8 cellular contexts compared by ENCODE assay signal in the genomic region with DNA sequence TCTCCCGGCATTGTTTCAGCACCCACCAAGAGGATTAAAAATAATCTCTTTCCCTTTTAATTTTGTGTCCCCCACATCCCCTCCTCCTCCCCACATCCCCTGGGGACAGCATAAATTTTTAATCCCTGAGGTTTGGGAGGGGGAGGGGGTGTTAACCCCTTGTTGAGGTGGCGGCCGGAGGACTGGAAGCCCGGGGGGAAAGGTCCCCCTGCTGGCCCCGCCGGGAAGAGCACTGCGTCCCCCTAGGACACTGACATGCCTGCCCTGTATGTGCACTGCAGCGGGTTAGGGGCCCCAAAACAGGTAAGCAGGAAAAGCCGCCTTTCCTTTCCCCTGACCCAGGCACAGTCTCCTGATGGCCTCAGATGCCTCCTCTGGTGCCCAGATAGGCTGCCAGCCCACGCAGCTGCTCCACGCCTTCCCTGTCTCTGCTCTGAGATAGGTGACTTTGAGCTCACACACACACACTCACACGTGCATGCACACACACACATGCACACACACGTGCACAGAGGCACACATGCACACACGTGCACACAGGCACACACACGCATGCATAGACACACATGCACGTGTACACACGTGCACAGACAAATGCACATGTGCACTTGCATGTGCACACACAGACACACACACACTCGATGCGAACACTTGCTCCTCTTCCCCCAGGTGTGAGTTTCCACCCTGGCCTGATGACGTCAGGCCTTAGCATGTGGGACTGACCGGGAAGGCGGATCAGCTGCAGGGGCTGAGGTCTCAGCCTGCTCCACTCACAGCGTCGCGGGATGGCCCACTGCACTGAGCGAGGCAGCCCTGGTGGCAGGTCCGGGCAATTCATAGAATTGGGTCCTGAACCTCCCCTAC. TPM values are rescaled to one million over a fixed set of nuclear protein-coding genes. Genes with fewer than 3 reads are reported as not detected.
DNase-seq lines count a peak whose midpoint lies in the region; ATAC-seq and TF ChIP-seq lines count a peak whose summit lies in the region.

No MANE protein-coding gene starts in this region.

- ATAC-seq in activated CD8-positive, alpha-beta memory T cell treated with anti-CD3 and anti-CD28 coated beads, Interleukin-2, amount 10 ng/mL, durations not matched to agents 7 days and 5 days = peak; percentile 42

- CTCF ChIA-PET in activated CD8-positive, alpha-beta memory T cell treated with anti-CD3 and anti-CD28 coated beads, Interleukin-2, amount 10 ng/mL, durations not matched to agents 7 days and 5 days (lab: Charles Lee) = interaction anchor here (0.9 to 1.5 kb wide), 3 partner anchors 12 to 154 kb away, joined by 3 read pairs; partner anchors contain the start of gene CNPY1

- peak; percentile 71 for TF ChIP-seq CTCF in Loucy (conservative IDR thresholded peaks at IDR 0.05; ENCODE audit: low read length)

- peaks cover 60% of the 10 kb centered on the region for H3K27me3 Mint-ChIP-seq in activated CD8-positive, alpha-beta memory T cell treated with anti-CD3 and anti-CD28 coated beads, Interleukin-2, amount 10 ng/mL, durations not matched to agents 7 days and 5 days

- no peak overlapping the region for H3K4me2 ChIP-seq in Loucy (ENCODE audit: low read depth, low read length, poor library complexity, severe bottlenecking)

- no peaks in the 10 kb centered on the region for H3K9me3 ChIP-seq in Loucy (ENCODE audit: insufficient read depth, low read depth, low read length)

- peak; percentile 64 for DNase-seq in activated effector memory CD4-positive, alpha-beta T cell treated with anti-CD3 and anti-CD28 coated beads, Interleukin-2, amount 50 U/mL, for 16 hours
- no peak for DNase-seq in activated effector memory CD4-positive, alpha-beta T cell treated with Interleukin-2 at 50 U/mL for 16 hours
- DNase-seq in activated CD8-positive, alpha-beta memory T cell treated with anti-CD3 and anti-CD28 coated beads, Interleukin-2, amount 10 ng/mL, durations not matched to agents 7 days and 5 days = peak; percentile 46
- peak; percentile 58 for DNase-seq in hepatic stellate cell (ENCODE audit: low spot score)
- peak; percentile 16 to 20 for DNase-seq in stimulated activated CD4-positive, alpha-beta T cell treated with anti-CD3 and anti-CD28 coated beads, Interleukin-15, amount 100 ng/mL, for 48 hours (ENCODE audit: low read depth in 2 of 2)
- no peak for DNase-seq in GOT3 (lab: John Stamatoyannopoulos, UW)
- no peak for DNase-seq in NOMO-1 treated with DMSO at 0.1 percent for 48 hours (lab: John Stamatoyannopoulos, UW; ENCODE audit: unreplicated experiment)

- peaks cover 9% of the 10 kb centered on the region for H3K4me1 Mint-ChIP-seq in activated CD8-positive, alpha-beta memory T cell treated with anti-CD3 and anti-CD28 coated beads, Interleukin-2, amount 10 ng/mL, durations not matched to agents 7 days and 5 days

- no peak overlapping the region for H3K4me3 ChIP-seq in Loucy (ENCODE audit: low read length, poor library complexity, severe bottlenecking)

- no peaks in the 10 kb centered on the region for H3K9me3 Mint-ChIP-seq in activated CD8-positive, alpha-beta memory T cell treated with anti-CD3 and anti-CD28 coated beads, Interleukin-2, amount 10 ng/mL, durations not matched to agents 7 days and 5 days (ENCODE audit: low read depth)

- H3K27me3 ChIP-seq in Loucy (ENCODE audit: insufficient read depth, low read length, poor library complexity, severe bottlenecking) = no peaks in the 10 kb centered on the region

- no peaks in the 10 kb centered on the region for H3K79me2 ChIP-seq in Loucy (ENCODE audit: insufficient read depth, low read length)

- H4K20me1 ChIP-seq in Loucy (ENCODE audit: insufficient read depth, low read length, poor library complexity, severe bottlenecking) = no peaks in the 10 kb centered on the region

- H3K36me3 ChIP-seq in Loucy (ENCODE audit: insufficient read depth, low read length) = no peaks in the 10 kb centered on the region

- H2AFZ ChIP-seq in Loucy (ENCODE audit: low read length) = no peak overlapping the region

- no peaks in the 10 kb centered on the region for H3K36me3 Mint-ChIP-seq in activated CD8-positive, alpha-beta memory T cell treated with anti-CD3 and anti-CD28 coated beads, Interleukin-2, amount 10 ng/mL, durations not matched to agents 7 days and 5 days

- no peaks in the 10 kb centered on the region for H3F3A ChIP-seq in Loucy (ENCODE audit: low read depth)

- H3K9ac ChIP-seq in Loucy (ENCODE audit: low read depth, low read length, poor library complexity, severe bottlenecking) = no peak overlapping the region

- H3K9me2 ChIP-seq in Loucy (replicated peaks; ENCODE audit: low read depth, low read length) = no peaks in the 10 kb centered on the region

- H3K27ac Mint-ChIP-seq in activated CD8-positive, alpha-beta memory T cell treated with anti-CD3 and anti-CD28 coated beads, Interleukin-2, amount 10 ng/mL, durations not matched to agents 7 days and 5 days = peak overlapping the region; percentile 39

- no peaks in the 10 kb centered on the region for H3K4me1 ChIP-seq in Loucy (ENCODE audit: insufficient read depth, low read length, poor library complexity, severe bottlenecking)

- H3K4me3 Mint-ChIP-seq in activated CD8-positive, alpha-beta memory T cell treated with anti-CD3 and anti-CD28 coated beads, Interleukin-2, amount 10 ng/mL, durations not matched to agents 7 days and 5 days = no peak overlapping the region

RNA-seq across cellular contexts. Expression of gene CNPY1, which starts 12.3 kb away (rescaled TPM):
- total RNA-seq in activated CD8-positive, alpha-beta memory T cell treated with anti-CD3 and anti-CD28 coated beads, Interleukin-2, amount 10 ng/mL, durations not matched to agents 7 days and 5 days = not detected

Comparison
In these comparisons a context has a peak if more than half of its experiments do, and no peak if none do; other contexts are left out.
1. DNase-seq: peak in activated effector memory CD4-positive, alpha-beta T cell treated with anti-CD3 and anti-CD28 coated beads, Interleukin-2, amount 50 U/mL, for 16 hours (single experiment), activated CD8-positive, alpha-beta memory T cell treated with anti-CD3 and anti-CD28 coated beads, Interleukin-2, amount 10 ng/mL, durations not matched to agents 7 days and 5 days (single experiment), hepatic stellate cell (single experiment) and stimulated activated CD4-positive, alpha-beta T cell treated with anti-CD3 and anti-CD28 coated beads, Interleukin-15, amount 100 ng/mL, for 48 hours (2 of 2); none in activated effector memory CD4-positive, alpha-beta T cell treated with Interleukin-2 at 50 U/mL for 16 hours (single experiment), GOT3 (single experiment) and NOMO-1 treated with DMSO at 0.1 percent for 48 hours (single experiment).